ENCODE assay signal across 10 cellular contexts in the genomic region with DNA sequence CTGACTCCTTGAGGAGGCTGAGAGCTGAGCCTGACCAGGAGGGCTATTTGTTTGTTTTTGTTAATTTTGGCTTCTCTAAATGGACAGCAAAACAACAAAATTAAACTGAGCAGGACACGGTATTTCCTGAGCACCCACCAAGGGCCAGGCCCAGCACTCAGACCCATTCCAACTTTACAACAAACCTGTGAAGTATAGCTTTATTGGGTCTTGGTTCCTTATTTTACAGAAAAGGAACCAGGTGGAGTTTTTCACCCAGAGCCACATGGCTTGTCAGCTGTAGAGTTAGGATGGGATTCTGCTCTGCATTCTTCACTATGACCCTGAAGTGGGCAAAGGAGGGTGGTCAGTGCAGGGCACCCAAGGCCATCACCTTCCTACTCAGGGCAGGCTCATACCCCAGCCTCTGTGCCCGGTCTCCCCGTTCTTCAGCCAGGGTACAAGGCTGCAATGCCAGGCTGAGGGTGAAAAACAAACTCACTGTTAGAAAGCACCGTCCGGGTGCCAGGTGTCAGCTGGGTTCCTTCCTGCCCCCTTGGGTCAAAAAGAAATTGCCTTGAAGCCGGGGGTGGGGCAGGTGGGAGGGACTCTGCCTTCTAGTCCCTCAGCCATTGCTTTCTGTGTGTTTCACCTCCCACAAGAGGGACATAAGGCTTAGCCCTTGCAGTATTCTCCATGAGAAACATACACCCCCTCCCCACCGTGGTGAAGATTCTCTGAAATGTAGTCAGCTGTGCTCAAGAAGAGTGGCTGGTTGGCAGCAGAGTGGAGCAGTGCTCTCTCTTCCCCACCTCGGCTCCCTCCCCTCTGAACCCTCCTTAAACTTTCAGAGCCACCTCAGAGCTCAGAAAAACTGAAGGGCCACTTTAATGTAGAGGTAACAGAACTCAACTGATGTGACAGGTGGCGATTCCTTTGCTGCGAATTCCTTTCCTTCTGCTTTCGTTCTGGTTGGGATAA. TPM values are rescaled to one million over a fixed set of nuclear protein-coding genes. Genes with fewer than 3 reads are reported as not detected.
DNase-seq lines count a peak whose midpoint lies in the region; ATAC-seq and TF ChIP-seq lines count a peak whose summit lies in the region.
"Had no signal": no experiment of that assay in that cellular context is flagged by ENCODE, and none has a peak within 500 bp of the region (broad histone marks: within the 10 kb centered on the region; RNA-seq: fewer than 3 reads in every experiment).

No MANE protein-coding gene starts in this region.

- 56 to 58% methylated on average over 6 to 11 of the region's 11 CpGs for WGBS in transverse colon (ENCODE audit: low coverage in 1 of 2), 2 donors

- H3K9me3 Mint-ChIP-seq in activated naive CD4-positive, alpha-beta T cell treated with anti-CD3 and anti-CD28 coated beads for 36 hours = peaks cover 4% of the 10 kb centered on the region
- H3K9me3 Mint-ChIP-seq in MCF 10A (ENCODE audit: unreplicated experiment) = no peaks in the 10 kb centered on the region

- no peak for TF ChIP-seq POLR2A in transverse colon (IDR thresholded peaks at IDR 0.05)

- H3K36me3 Mint-ChIP-seq in activated naive CD4-positive, alpha-beta T cell treated with anti-CD3 and anti-CD28 coated beads for 36 hours (ENCODE audit: low read depth) = peaks cover 39% of the 10 kb centered on the region
- peaks cover 2% of the 10 kb centered on the region for H3K36me3 Mint-ChIP-seq in T-helper 17 cell (ENCODE audit: low read depth)
- H3K36me3 Mint-ChIP-seq in MCF 10A (ENCODE audit: insufficient read depth, unreplicated experiment) = peaks cover 4% of the 10 kb centered on the region

- CTCF ChIA-PET in activated naive CD4-positive, alpha-beta T cell treated with anti-CD3 and anti-CD28 coated beads for 36 hours (lab: Charles Lee) = interaction anchor here (0.6 to 5.8 kb wide), 6 partner anchors 12 to 194 kb away, joined by 3 to 95 read pairs (median 13); no protein-coding TSS in a partner anchor
- CTCF ChIA-PET in MCF 10A (lab: Yijun Ruan, JAX) = interaction anchor here (0.7 to 2.1 kb wide), 2 partner anchors 25 to 38 kb away, joined by 3 to 9 read pairs; no protein-coding TSS in a partner anchor

- H3K9me3 ChIP-seq in T-helper 17 cell (ENCODE audit: control insufficient read depth, low read length, poor library complexity, severe bottlenecking) = no peaks in the 10 kb centered on the region
- no peaks in the 10 kb centered on the region for H3K9me3 ChIP-seq in transverse colon
- H3K9me3 ChIP-seq: pancreas had no signal

- H3K4me1 ChIP-seq in transverse colon = peaks cover 0 to 13% (median 1%) of the 10 kb centered on the region in 4 donors

- peak overlapping the region; percentile 95 for H3K4me3 Mint-ChIP-seq in activated naive CD4-positive, alpha-beta T cell treated with anti-CD3 and anti-CD28 coated beads for 36 hours
- peak overlapping the region; percentile 80 for H3K4me3 Mint-ChIP-seq in T-helper 17 cell
- no peak overlapping the region for H3K4me3 Mint-ChIP-seq in MCF 10A (ENCODE audit: unreplicated experiment)

- peak; percentile 62 for DNase-seq in activated naive CD4-positive, alpha-beta T cell treated with anti-CD3 and anti-CD28 coated beads for 36 hours
- no peak for DNase-seq in activated naive CD4-positive, alpha-beta T cell (lab: John Stamatoyannopoulos, UW)
- no peak for DNase-seq in T-helper 17 cell
- DNase-seq in left colon = peak in 1 of 2 donors; percentile 46
- peak; percentile 53 for DNase-seq in transverse colon
- DNase-seq in DMS 273 treated with DMSO at 0.1 percent for 48 hours (lab: John Stamatoyannopoulos, UW) = no peak
- no peak for DNase-seq in effector CD8-positive, alpha-beta T cell (lab: John Stamatoyannopoulos, UW)
- no peak for DNase-seq in MCF 10A (ENCODE audit: unreplicated experiment)
- DNase-seq: pancreas had no signal

- in situ Hi-C loops in transverse colon (cut with MboI; ENCODE audit: low pct_ligation_motif_present in 1 of 4, low pct_unique_long_range_greater_than_20kb in 1 of 4, low sequenced_read_pairs in 3 of 4) = no loop called here

- POLR2A ChIA-PET in MCF 10A (lab: Yijun Ruan, JAX) = no interaction called here

- TF ChIP-seq CTCF in transverse colon (IDR thresholded peaks at IDR 0.05) (no peak), MCF 10A (IDR thresholded peaks at IDR 0.05; ENCODE audit: unreplicated experiment) (no peak)

- peak overlapping the region; percentile 97 for H3K27ac Mint-ChIP-seq in activated naive CD4-positive, alpha-beta T cell treated with anti-CD3 and anti-CD28 coated beads for 36 hours
- H3K27ac Mint-ChIP-seq in T-helper 17 cell (peak overlapping the region; percentile 95), MCF 10A (ENCODE audit: low read depth, unreplicated experiment) (no peak overlapping the region)

- no TSS peak for BruUV-seq in MCF 10A (replicated peaks; lab: Mats Ljungman, UMichigan)

- no peaks in the 10 kb centered on the region for H3K27me3 ChIP-seq in transverse colon
- H3K27me3 ChIP-seq: pancreas had no signal

- ATAC-seq in T-helper 17 cell (no peak), left colon (peak; percentile 23)

- no peaks in the 10 kb centered on the region for H3K36me3 ChIP-seq in transverse colon
- H3K36me3 ChIP-seq: pancreas had no signal

- H3K27me3 Mint-ChIP-seq in activated naive CD4-positive, alpha-beta T cell treated with anti-CD3 and anti-CD28 coated beads for 36 hours (ENCODE audit: low read depth) = no peaks in the 10 kb centered on the region
- H3K27me3 Mint-ChIP-seq in T-helper 17 cell (no peaks in the 10 kb centered on the region), MCF 10A (ENCODE audit: insufficient read depth, unreplicated experiment) (no peaks in the 10 kb centered on the region)

- H3K4me1 Mint-ChIP-seq in activated naive CD4-positive, alpha-beta T cell treated with anti-CD3 and anti-CD28 coated beads for 36 hours (ENCODE audit: low read depth) = peaks cover 85% of the 10 kb centered on the region
- H3K4me1 Mint-ChIP-seq in T-helper 17 cell (peaks cover 72% of the 10 kb centered on the region), MCF 10A (ENCODE audit: insufficient read depth, unreplicated experiment) (no peaks in the 10 kb centered on the region)

- no peak for TF ChIP-seq EP300 in transverse colon (IDR thresholded peaks at IDR 0.05; ENCODE audit: low read depth)

- peak overlapping the region; percentile 39 to 82 (median 44) for H3K27ac ChIP-seq in transverse colon
- H3K27ac ChIP-seq: pancreas had no signal

- H3K4me3 ChIP-seq in transverse colon = peak overlapping the region in 2 of 4 donors; percentile 0 to 25

- intact Hi-C loops in activated naive CD4-positive, alpha-beta T cell treated with anti-CD3 and anti-CD28 coated beads for 36 hours (cut with micrococcal nuclease) = loop anchor here (1.0 to 5.0 kb wide), 5 partner anchors 9 to 179 kb away; no protein-coding TSS in a partner anchor
- intact Hi-C loops in left colon (cut with DNase I, micrococcal nuclease) = no loop called here
- intact Hi-C loops in transverse colon (cut with DNase I; ENCODE audit: low total_unique reads) = no loop called here
- intact Hi-C loops in MCF 10A (cut with micrococcal nuclease) = no loop called here

RNA-seq across cellular contexts. Expression of a gene that starts 2.2 kb away (rescaled TPM):
- 10 to 100 TPM; 85.9 to 87.4 TPM for total RNA-seq in activated naive CD4-positive, alpha-beta T cell treated with anti-CD3 and anti-CD28 coated beads for 36 hours
- total RNA-seq in T-helper 17 cell (100 to 1,000 TPM; 141 to 160 TPM), left colon (10 to 100 TPM; 68.4 to 72.1 TPM), transverse colon (100 to 1,000 TPM in 1 of 4 donors, 10 to 100 TPM in 3; 48.2 to 193 (median 87.4) TPM), MCF 10A (2022) (9.6 and 13.2 TPM in 2 replicates)

RNA-seq across cellular contexts. Expression of a gene that starts 48.6 kb away (rescaled TPM):
- 1 to 10 TPM in 1 of 2 experiments, under 1 TPM in 1; 0.77 to 1.2 TPM for total RNA-seq in activated naive CD4-positive, alpha-beta T cell treated with anti-CD3 and anti-CD28 coated beads for 36 hours
- total RNA-seq in T-helper 17 cell (1 to 10 TPM in 1 of 2 donors, under 1 TPM in 1; 0.68 to 1.2 TPM), left colon (10 to 100 TPM in 1 of 2 donors, 1 to 10 TPM in 1; 2.6 to 15.7 TPM), transverse colon (10 to 100 TPM in 1 of 4 donors, 1 to 10 TPM in 1, under 1 TPM in 2; 0.40 to 31.8 (median 5.5) TPM), MCF 10A (2022) (0.39 TPM in 1 of 2 replicates, not detected in the other)
- total RNA-seq: astrocyte had no signal

Comparison
In these comparisons a context has a peak if more than half of its experiments do, and no peak if none do; other contexts are left out.
1. DNase-seq: peak in activated naive CD4-positive, alpha-beta T cell treated with anti-CD3 and anti-CD28 coated beads for 36 hours (single experiment) and transverse colon (single experiment); none in activated naive CD4-positive, alpha-beta T cell (0 of 4), T-helper 17 cell (0 of 3), DMS 273 treated with DMSO at 0.1 percent for 48 hours (single experiment), effector CD8-positive, alpha-beta T cell (single experiment) and MCF 10A (single experiment).